Comparison of ENCODE assay signal across 8 cellular contexts in the genomic region with DNA sequence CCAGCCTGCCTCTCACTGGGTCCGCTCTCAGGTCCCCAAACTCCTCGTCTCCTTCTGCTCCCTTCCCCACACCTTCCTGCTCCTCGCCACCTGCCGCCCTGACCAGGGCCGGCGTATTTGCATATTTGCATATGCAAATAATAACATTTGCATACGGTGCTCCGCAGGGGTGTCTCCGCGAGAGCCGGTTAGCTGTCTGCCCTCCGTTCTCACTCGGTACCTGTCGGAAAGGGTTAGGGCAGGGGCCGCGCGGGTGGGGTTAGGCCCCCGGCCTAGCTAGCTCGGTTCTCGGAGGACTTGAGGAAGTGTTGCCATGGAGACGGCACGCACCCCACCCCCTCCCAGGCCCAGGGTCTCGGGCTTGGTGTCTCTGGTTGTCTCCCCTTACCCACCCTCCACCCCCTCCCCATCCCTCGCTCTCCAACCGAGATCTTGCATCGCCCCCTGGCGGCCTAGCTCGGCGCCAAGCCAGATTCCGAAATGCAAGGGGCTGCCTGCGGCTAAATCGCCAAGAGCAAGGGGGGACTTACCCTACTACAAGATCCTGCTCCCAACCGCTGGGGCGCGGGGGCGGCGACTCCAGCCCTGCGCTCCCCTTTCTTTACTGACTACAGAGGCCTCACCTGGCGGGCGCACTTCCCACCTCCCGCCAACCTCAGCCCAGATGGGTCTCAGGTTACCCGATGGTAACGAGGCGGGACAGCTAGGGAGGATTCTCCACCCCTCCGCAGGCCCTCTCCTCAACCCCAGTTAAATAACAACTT. TPM values are rescaled to one million over a fixed set of nuclear protein-coding genes. Genes with fewer than 3 reads are reported as not detected.
DNase-seq lines count a peak whose midpoint lies in the region; ATAC-seq, FAIRE-seq and TF ChIP-seq lines count a peak whose summit lies in the region.

No MANE protein-coding gene starts in this region.

- peaks cover 47% of the 10 kb centered on the region for H3K27me3 ChIP-seq in CD8-positive, alpha-beta memory T cell (ENCODE audit: insufficient read depth, low read length, poor library complexity, severe bottlenecking)
- H3K27me3 ChIP-seq in astrocyte (ENCODE audit: insufficient read depth, low read length), result peaks cover 25% of the 10 kb centered on the region
- H3K27me3 ChIP-seq in iPS-18a (ENCODE audit: control insufficient read depth, insufficient read depth, low read length), result peaks cover 64% of the 10 kb centered on the region

- ATAC-seq in GM19463 (IDR thresholded peaks at IDR 0.05; ENCODE audit: unreplicated experiment), result peak; percentile 29

- H3K9ac ChIP-seq in astrocyte (ENCODE audit: low read length) (peak overlapping the region; percentile 20), iPS-18a (ENCODE audit: low read length) (no peak overlapping the region)

- no peak overlapping the region for H2AFZ ChIP-seq in astrocyte (ENCODE audit: low read depth, low read length)

- TF ChIP-seq CTCF in astrocyte (IDR thresholded peaks at IDR 0.05; ENCODE audit: insufficient read depth, low read depth, low read length), result peak; percentile 28

- H4K20me1 ChIP-seq in astrocyte (ENCODE audit: insufficient read depth, low read length), result peaks cover 14% of the 10 kb centered on the region

- POLR2A ChIA-PET in CD8-positive, alpha-beta memory T cell (lab: Charles Lee), result interaction anchor here (0.5 to 1.3 kb wide), 6 partner anchors 18 to 330 kb away, joined by 3 to 6 read pairs (median 4); no protein-coding TSS in a partner anchor

- no peak overlapping the region for H3K27ac ChIP-seq in CD8-positive, alpha-beta memory T cell (ENCODE audit: low read depth, low read length)
- no peak overlapping the region for H3K27ac ChIP-seq in astrocyte (ENCODE audit: low read depth, low read length)
- H3K27ac ChIP-seq in iPS-18a (ENCODE audit: low read length), result no peak overlapping the region

- H3K27ac Mint-ChIP-seq in CD8-positive, alpha-beta memory T cell, result peak overlapping the region in 2 of 8 donors; percentile 16 to 39
- peak overlapping the region; percentile 26 for H3K27ac Mint-ChIP-seq in astrocyte (ENCODE audit: unreplicated experiment)

- peak overlapping the region; percentile 54 for H3K4me3 ChIP-seq in CD8-positive, alpha-beta memory T cell (ENCODE audit: low read length)
- H3K4me3 ChIP-seq in astrocyte (ENCODE audit: insufficient read depth, low read depth, low read length) (peak overlapping the region; percentile 17), iPS-18a (ENCODE audit: low read length) (peak overlapping the region; percentile 62)

- no peaks in the 10 kb centered on the region for H3K9me3 Mint-ChIP-seq in CD8-positive, alpha-beta memory T cell
- H3K9me3 Mint-ChIP-seq in astrocyte (ENCODE audit: unreplicated experiment), result no peaks in the 10 kb centered on the region

- H3K36me3 Mint-ChIP-seq in CD8-positive, alpha-beta memory T cell, result peaks cover 0 to 3% (median 2%) of the 10 kb centered on the region in 3 donors
- peaks cover 6% of the 10 kb centered on the region for H3K36me3 Mint-ChIP-seq in astrocyte (ENCODE audit: low read depth, unreplicated experiment)

- CTCF ChIA-PET in CD8-positive, alpha-beta memory T cell (lab: Charles Lee), result interaction anchor here (0.5 to 12.7 kb wide), 21 partner anchors 10 to 216 kb away, joined by 3 to 274 read pairs (median 5); a partner anchor contains a TSS

- peaks cover 44 to 62% of the 10 kb centered on the region in 2 donors for H3K27me3 Mint-ChIP-seq in CD8-positive, alpha-beta memory T cell
- H3K27me3 Mint-ChIP-seq in astrocyte (ENCODE audit: low read depth, unreplicated experiment), result peaks cover 30% of the 10 kb centered on the region

- H3K4me2 ChIP-seq in astrocyte (ENCODE audit: low read length), result peak overlapping the region; percentile 88

- peaks cover 59% of the 10 kb centered on the region for H3K4me1 ChIP-seq in CD8-positive, alpha-beta memory T cell (ENCODE audit: insufficient read depth, low read length)
- H3K4me1 ChIP-seq in astrocyte (ENCODE audit: insufficient read depth, low read length) (peaks cover 30% of the 10 kb centered on the region), iPS-18a (ENCODE audit: control insufficient read depth, low read depth, low read length) (peaks cover 25% of the 10 kb centered on the region)

- FAIRE-seq in astrocyte (lab: Jason Lieb, UNC), result no peak

- H3K36me3 ChIP-seq in CD8-positive, alpha-beta memory T cell (ENCODE audit: insufficient read depth, low read length), result no peaks in the 10 kb centered on the region
- H3K36me3 ChIP-seq in astrocyte (ENCODE audit: insufficient read depth, low read length) (no peaks in the 10 kb centered on the region), iPS-18a (ENCODE audit: control insufficient read depth, low read depth, low read length) (no peaks in the 10 kb centered on the region)

- DNase-seq in CD8-positive, alpha-beta memory T cell, result peak; percentile 44 to 74 (median 52)
- DNase-seq in NCI-H1092 (lab: John Stamatoyannopoulos, UW) (peak; percentile 77), SW480 (ENCODE audit: low spot score) (peak; percentile 91), astrocyte (ENCODE audit: low read depth) (no peak), putamen (ENCODE audit: low spot score) (no peak)
- peak; percentile 78 to 82 for DNase-seq in stimulated activated CD4-positive, alpha-beta T cell treated with anti-CD3 and anti-CD28 coated beads, Interleukin-2, amount 100 ng/mL, for 24 hours

- peak overlapping the region; percentile 60 to 94 (median 71) for H3K4me3 Mint-ChIP-seq in CD8-positive, alpha-beta memory T cell
- peak overlapping the region; percentile 46 for H3K4me3 Mint-ChIP-seq in astrocyte (ENCODE audit: unreplicated experiment)

- peaks cover 49 to 63% (median 61%) of the 10 kb centered on the region in 3 donors for H3K4me1 Mint-ChIP-seq in CD8-positive, alpha-beta memory T cell
- peaks cover 21% of the 10 kb centered on the region for H3K4me1 Mint-ChIP-seq in astrocyte (ENCODE audit: low read depth, unreplicated experiment)

- H3K79me2 ChIP-seq in astrocyte (ENCODE audit: insufficient read depth, low read length), result no peaks in the 10 kb centered on the region

- H3K9me3 ChIP-seq in CD8-positive, alpha-beta memory T cell (ENCODE audit: low read length), result no peaks in the 10 kb centered on the region
- H3K9me3 ChIP-seq in astrocyte (ENCODE audit: insufficient read depth, low read depth, low read length), result no peaks in the 10 kb centered on the region
- H3K9me3 ChIP-seq in iPS-18a (ENCODE audit: control insufficient read depth, low read depth, low read length), result peaks cover 3% of the 10 kb centered on the region

RNA-seq across cellular contexts. Expression of a gene that starts 8.1 kb away (rescaled TPM):
- 1 to 10 TPM in 1 of 2 experiments, under 1 TPM in 1; 0.96 to 1.4 TPM for total RNA-seq in CD8-positive, alpha-beta memory T cell
- not detected for polyA plus RNA-seq in CD8-positive, alpha-beta memory T cell
- total RNA-seq in astrocyte, result 0.75 and 0.82 TPM in 2 replicates

RNA-seq across cellular contexts. Expression of a gene that starts 13.4 kb away (rescaled TPM):
- 100 to 1,000 TPM; 349 to 352 TPM for total RNA-seq in CD8-positive, alpha-beta memory T cell
- 34.7 TPM for polyA plus RNA-seq in CD8-positive, alpha-beta memory T cell
- 197 and 217 TPM in 2 replicates for total RNA-seq in astrocyte

RNA-seq across cellular contexts. Expression of a gene that starts 26.3 kb away (rescaled TPM):
- under 1 TPM; 0.22 to 0.47 TPM for total RNA-seq in CD8-positive, alpha-beta memory T cell
- polyA plus RNA-seq in CD8-positive, alpha-beta memory T cell, result not detected
- 14.5 and 22.3 TPM in 2 replicates for total RNA-seq in astrocyte

Comparison
In these comparisons a context has a peak if more than half of its experiments do, and no peak if none do; other contexts are left out.
1. DNase-seq: peak in CD8-positive, alpha-beta memory T cell (5 of 5), NCI-H1092 (single experiment), SW480 (single experiment) and stimulated activated CD4-positive, alpha-beta T cell treated with anti-CD3 and anti-CD28 coated beads, Interleukin-2, amount 100 ng/mL, for 24 hours (2 of 2); none in astrocyte (single experiment) and putamen (single experiment).
2. RNA of a gene that starts 26.3 kb away (total RNA-seq): 14.5 to 22.3 TPM in astrocyte; 0.22 to 0.47 TPM in CD8-positive, alpha-beta memory T cell; every median in the first group is over 10 times any median in the second.
3. Peak in every context shown above with its lines, with median percentiles within 50 percentile points of each other: H3K4me3 ChIP-seq.